8 cellular contexts compared by ENCODE assay signal in the genomic region with DNA sequence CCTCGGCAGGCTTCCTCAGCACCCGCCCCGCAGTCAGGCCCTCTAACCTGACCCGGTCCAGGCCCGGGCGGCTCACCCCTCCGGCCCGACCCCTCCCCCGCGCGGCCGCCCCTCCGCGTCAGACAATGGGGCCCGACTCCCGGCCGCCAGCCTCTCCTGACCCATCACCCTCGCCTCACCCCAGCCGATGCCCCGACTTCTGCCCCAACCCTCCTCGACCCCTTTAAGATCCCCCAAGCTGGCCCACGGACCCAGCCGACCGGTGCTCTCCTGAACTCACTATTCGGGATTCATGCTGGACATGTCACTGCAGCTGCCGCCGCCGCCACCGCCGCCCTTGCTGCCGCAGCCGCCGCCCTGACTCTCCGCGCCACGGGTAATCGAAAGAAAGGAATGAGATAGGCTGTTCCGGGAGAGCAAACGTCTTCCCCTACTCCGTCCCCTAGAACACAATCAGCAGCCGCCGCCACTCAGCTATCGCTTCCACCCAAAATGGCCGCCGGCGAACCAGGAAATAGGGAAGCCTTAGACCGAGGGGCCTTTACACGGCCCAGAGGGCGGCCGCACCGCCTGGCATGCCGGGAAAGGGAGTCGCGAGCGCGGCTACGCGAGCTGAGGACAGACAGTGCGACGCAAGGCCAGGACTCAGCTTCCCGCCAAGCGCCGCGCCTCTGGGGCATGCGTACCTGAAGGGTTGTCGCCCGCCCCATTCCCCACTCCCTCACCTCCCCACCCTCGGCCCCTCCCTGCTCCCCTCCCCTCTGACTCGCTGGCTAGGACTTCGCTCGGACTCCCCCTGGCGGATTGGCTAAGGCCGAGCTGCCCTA. TPM values are rescaled to one million over a fixed set of nuclear protein-coding genes. Genes with fewer than 3 reads are reported as not detected.
A peak's percentile ranks its signal among the peaks of the same experiment; 100 is the strongest.
DNase-seq lines count a peak whose midpoint lies in the region; TF ChIP-seq lines count a peak whose summit lies in the region.

RAB1A (minus strand) TSS at position 494 of the 827 bp plus-strand sequence; CDS start at position 303, 191 bp downstream.

- H3K27ac ChIP-seq in MM.1S (ENCODE audit: low read length) (peak within 1 kb of the TSS; percentile 76), neural cell (ENCODE audit: low read length) (peak within 1 kb of the TSS; percentile 100), stomach (peak within 1 kb of the TSS; percentile 97 to 99 (median 98))

- H3K9me2 ChIP-seq in MM.1S (replicated peaks; ENCODE audit: insufficient read depth, low read length): no peaks in the 10 kb centered on the region
- no peaks in the 10 kb centered on the region for H3K9me2 ChIP-seq in neural cell (ENCODE audit: insufficient read depth, low read length)

- H3K4me3 ChIP-seq in MM.1S (ENCODE audit: low read length) (peak within 1 kb of the TSS; percentile 98), neural cell (ENCODE audit: low read length) (peak within 1 kb of the TSS; percentile 85), stomach (peak within 1 kb of the TSS; percentile 81 to 96 (median 90))

- intact Hi-C loops in stomach (cut with DNase I; ENCODE audit: low total_unique reads): no loop called here

- no peak for TF ChIP-seq RAD21 in neural cell (conservative IDR thresholded peaks at IDR 0.05)

- H3K9me3 ChIP-seq in MM.1S (replicated peaks; ENCODE audit: insufficient read depth, low read length): no peaks in the 10 kb centered on the region
- no peaks in the 10 kb centered on the region for H3K9me3 ChIP-seq in neural cell (ENCODE audit: low read length)
- no peaks in the 10 kb centered on the region for H3K9me3 ChIP-seq in stomach

- H3K9ac ChIP-seq in MM.1S (ENCODE audit: low read length) (peak within 1 kb of the TSS; percentile 98), neural cell (ENCODE audit: low read length) (peak within 1 kb of the TSS; percentile 99)

- TF ChIP-seq POLR2A in stomach (IDR thresholded peaks at IDR 0.05): peak in 1 of 4 donors; percentile 68

- no peaks in the 10 kb centered on the region for H3K36me3 ChIP-seq in MM.1S (replicated peaks; ENCODE audit: insufficient read depth, low read length)
- no peaks in the 10 kb centered on the region for H3K36me3 ChIP-seq in neural cell (ENCODE audit: insufficient read depth, low read length)
- H3K36me3 ChIP-seq in stomach: no peaks in the 10 kb centered on the region

- peak; percentile 60 for TF ChIP-seq EP300 in neural cell (conservative IDR thresholded peaks at IDR 0.05; ENCODE audit: poor library complexity, severe bottlenecking)
- TF ChIP-seq EP300 in stomach (IDR thresholded peaks at IDR 0.05): no peak

- H3F3A ChIP-seq in MM.1S (ENCODE audit: insufficient read depth, low read length) (no peaks in the 10 kb centered on the region), neural cell (ENCODE audit: insufficient read depth, low read length, poor library complexity, severe bottlenecking) (peaks cover 3% of the 10 kb centered on the region)

- peak; percentile 31; the same call in 1 of the 2 replicates for TF ChIP-seq CTCF in MM.1S (IDR thresholded peaks at IDR 0.05; ENCODE audit: low read length)
- peak; percentile 43 for TF ChIP-seq CTCF in neural cell (IDR thresholded peaks at IDR 0.05; ENCODE audit: poor library complexity, severe bottlenecking)
- peak in 4 of 7 experiments; percentile 21 to 65 (median 50) for TF ChIP-seq CTCF in stomach (IDR thresholded peaks at IDR 0.05)

- H3K4me2 ChIP-seq in MM.1S (ENCODE audit: low read depth, low read length) (peak within 1 kb of the TSS; percentile 67), neural cell (ENCODE audit: low read length) (peak within 1 kb of the TSS; percentile 57)

- H2AFZ ChIP-seq in MM.1S (ENCODE audit: low read length) (peak within 1 kb of the TSS; percentile 81), neural cell (ENCODE audit: low read depth, low read length) (peak within 1 kb of the TSS; percentile 91)

- WGBS in stomach, 5 donors: 0 to 1% (median 1%) methylated on average over 39 to 73 of the region's 73 CpGs

- peak; percentile 98 for DNase-seq in GF-D8 (lab: John Stamatoyannopoulos, UW)
- DNase-seq in HCEC 1CT: peak; percentile 100
- DNase-seq in MM.1S: peak; percentile 99
- DNase-seq in SIG-M5 (lab: John Stamatoyannopoulos, UW): peak; percentile 95
- DNase-seq in activated gamma-delta T cell (lab: John Stamatoyannopoulos, UW): peak; percentile 99
- DNase-seq in fibroblast of the conjunctiva (ENCODE audit: low read depth): peak; percentile 100
- peak; percentile 99 for DNase-seq in stomach

- peaks cover 51% of the 10 kb centered on the region for H3K79me2 ChIP-seq in MM.1S (ENCODE audit: low read length)
- peaks cover 47% of the 10 kb centered on the region for H3K79me2 ChIP-seq in neural cell (replicated peaks; ENCODE audit: insufficient read depth, low read length)

- H3K4me1 ChIP-seq in MM.1S (ENCODE audit: low read length) (peaks cover 10% of the 10 kb centered on the region; the same call in 1 of the 2 replicates), stomach (peaks cover 30 to 49% (median 43%) of the 10 kb centered on the region in 4 donors)

- H3K27me3 ChIP-seq in MM.1S (replicated peaks; ENCODE audit: insufficient read depth, low read length): no peaks in the 10 kb centered on the region
- no peaks in the 10 kb centered on the region for H3K27me3 ChIP-seq in neural cell (ENCODE audit: insufficient read depth, low read depth, low read length)
- H3K27me3 ChIP-seq in stomach: no peaks in the 10 kb centered on the region

- H4K20me1 ChIP-seq in MM.1S (ENCODE audit: insufficient read depth, low read length): peaks cover 11% of the 10 kb centered on the region; the same call in 1 of the 2 replicates
- H4K20me1 ChIP-seq in neural cell (ENCODE audit: insufficient read depth): peaks cover 7% of the 10 kb centered on the region

TF ChIP-seq in neural cell, 6 proteins besides CTCF, POLR2A, EP300 and RAD21:
- peak; percentile 96 for TF ChIP-seq TAF1 (IDR thresholded peaks at IDR 0.05; ENCODE audit: low read depth)
- no peak for TF ChIP-seq EZH2 (IDR thresholded peaks at IDR 0.05; ENCODE audit: borderline replicate concordance, insufficient read depth, low read length, poor library complexity, severe bottlenecking)
- TF ChIP-seq REST (IDR thresholded peaks at IDR 0.05; ENCODE audit: borderline replicate concordance): peak; percentile 94
- peak; percentile 63 for TF ChIP-seq MXI1 (conservative IDR thresholded peaks at IDR 0.05; ENCODE audit: poor library complexity, severe bottlenecking)
- peak; percentile 94 for TF ChIP-seq POLR2AphosphoS5 (IDR thresholded peaks at IDR 0.05)
- TF ChIP-seq SMC3 (conservative IDR thresholded peaks at IDR 0.05; ENCODE audit: poor library complexity): peak; percentile 11

RNA-seq across cellular contexts. Expression of gene RAB1A, which starts in this region (rescaled TPM):
- polyA plus RNA-seq in neural cell (213 and 240 TPM in 2 replicates), stomach (100 to 1,000 TPM in 2 of 3 donors, 10 to 100 TPM in 1; 96.9 to 160 (median 135) TPM)
- polyA minus RNA-seq in neural cell: 112 and 131 TPM in 2 replicates
- 100 to 1,000 TPM in 1 of 5 donors, 10 to 100 TPM in 4; 58.2 to 143 (median 67.4) TPM for total RNA-seq in stomach

Comparison
In these comparisons a context has a peak if more than half of its experiments do, and no peak if none do; other contexts are left out.
1. Peak in every context shown above with its lines: DNase-seq, H3K4me3 ChIP-seq and H3K27ac ChIP-seq.